12 cellular contexts compared by ENCODE assay signal in genomic region chr5:38466444-38467189, GRCh38.
DNase-seq lines count a peak whose midpoint lies in the region; ATAC-seq and TF ChIP-seq lines count a peak whose summit lies in the region.
"Had no signal": no experiment of that assay in that cellular context is flagged by ENCODE, and none has a peak within 500 bp of the region (broad histone marks: within the 10 kb centered on the region; RNA-seq: fewer than 3 reads in every experiment).

No MANE protein-coding gene starts in this region.

- H3K4me2 ChIP-seq in H9 (ENCODE audit: insufficient read depth, insufficient read length, low read length): no peak overlapping the region

- no peaks in the 10 kb centered on the region for H4K20me1 ChIP-seq in H9 (ENCODE audit: control insufficient read depth, insufficient read depth, insufficient read length)

- peaks cover 15 to 21% of the 10 kb centered on the region in 2 experiments for H3K4me1 Mint-ChIP-seq in H9

- no peak overlapping the region for H2BK15ac ChIP-seq in H9 (ENCODE audit: low read depth, low read length)

- WGBS in lung, 2 donors: 61 to 74% methylated on average over 23 of the region's 23 CpGs
- WGBS in H9 (ENCODE audit: extremely low coverage, insufficient read length, low lambda C conversion rate): no CpG with 5 or more reads among the region's 23 CpGs

- H3K18ac ChIP-seq in H9 (ENCODE audit: insufficient read length, low read depth, low read length): no peak overlapping the region

- no peaks in the 10 kb centered on the region for H3K79me1 ChIP-seq in H9 (ENCODE audit: insufficient read depth, low read depth, low read length, poor library complexity, severe bottlenecking)

- no peaks in the 10 kb centered on the region for H3K9me3 Mint-ChIP-seq in H9
- H3K9me3 Mint-ChIP-seq: stimulated activated naive CD8-positive, alpha-beta T cell treated with anti-CD3 and anti-CD28 coated beads, Interleukin-15, Interleukin-2, amounts not matched to agents 100 ng/mL and 50 ng/mL, for 24 hours had no signal

- H3K23ac ChIP-seq in H9 (ENCODE audit: insufficient read length, low read depth, low read length): no peak overlapping the region

- H3K9ac ChIP-seq in subcutaneous abdominal adipose tissue (ENCODE audit: low read length in 5 of 5): peak overlapping the region; percentile 56 to 83 (median 71)
- no peak overlapping the region for H3K9ac ChIP-seq in H9 (ENCODE audit: extremely low read depth, insufficient read length, low read length)

- no peak overlapping the region for H4K8ac ChIP-seq in H9 (replicated peaks; ENCODE audit: insufficient read length, low read depth, low read length)

- H3K27me3 ChIP-seq in MG63 (no peaks in the 10 kb centered on the region), dorsolateral prefrontal cortex (no peaks in the 10 kb centered on the region), lung (ENCODE audit: control insufficient read depth, insufficient read depth) (no peaks in the 10 kb centered on the region), subcutaneous abdominal adipose tissue (ENCODE audit: control insufficient read depth in 5 of 5, insufficient read depth in 4 of 5, low read length in 5 of 5) (peaks cover 0 to 4% (median 0%) of the 10 kb centered on the region in 5 donors), H9 (ENCODE audit: insufficient read depth, low read length) (no peaks in the 10 kb centered on the region)

- peak overlapping the region in 1 of 3 experiments; percentile 23; a peak in 2 of 7 replicates for H3K27ac Mint-ChIP-seq in H9
- H3K27ac Mint-ChIP-seq: stimulated activated naive CD8-positive, alpha-beta T cell treated with anti-CD3 and anti-CD28 coated beads, Interleukin-15, Interleukin-2, amounts not matched to agents 100 ng/mL and 50 ng/mL, for 24 hours had no signal

- DNase-seq in MG63 (peak; percentile 96), dorsolateral prefrontal cortex (peak in 8 of 10 donors; percentile 40 to 79 (median 57)), lung (ENCODE audit: low spot score) (peak; percentile 70), H9 (no peak), NCI-H2196 treated with DMSO at 0.1 percent for 48 hours (lab: John Stamatoyannopoulos, UW; ENCODE audit: unreplicated experiment) (no peak)
- DNase-seq: activated T-cell treated with anti-CD3 and anti-CD28 coated beads for 4 hours, foreskin melanocyte had no signal

- no peak overlapping the region for H3K14ac ChIP-seq in H9 (ENCODE audit: insufficient read depth, low read length)

- no peak overlapping the region for H3T11ph ChIP-seq in H9 (ENCODE audit: low read length)

- H3K27ac ChIP-seq in dorsolateral prefrontal cortex (peak overlapping the region in 45 of 59 donors; percentile 1 to 85 (median 62)), lung (ENCODE audit: low read depth in 1 of 2, low read length in 1 of 2) (peak overlapping the region; percentile 29 to 71), subcutaneous abdominal adipose tissue (ENCODE audit: low read depth, low read length) (peak overlapping the region; percentile 98), H9 (ENCODE audit: insufficient read length, low read depth, low read length) (no peak overlapping the region)
- H3K27ac ChIP-seq: SK-N-MC had no signal

- no peak overlapping the region for H3K4me3 ChIP-seq in MG63
- peak overlapping the region in 16 of 59 donors; percentile 2 to 36 (median 14) for H3K4me3 ChIP-seq in dorsolateral prefrontal cortex
- H3K4me3 ChIP-seq in lung: no peak overlapping the region
- H3K4me3 ChIP-seq in subcutaneous abdominal adipose tissue (ENCODE audit: low read depth in 1 of 5, low read length in 5 of 5): peak overlapping the region in 2 of 5 donors; percentile 19 to 51
- H3K4me3 ChIP-seq: SK-N-MC had no signal

- H3K4me1 ChIP-seq in lung (ENCODE audit: control insufficient read depth in 2 of 2, insufficient read depth in 2 of 2, low read length in 2 of 2) (peaks cover 24 to 27% of the 10 kb centered on the region in 2 donors), subcutaneous abdominal adipose tissue (ENCODE audit: control insufficient read depth in 5 of 5, insufficient read depth in 5 of 5, low read length in 5 of 5) (peaks cover 37 to 74% (median 71%) of the 10 kb centered on the region in 5 donors), H9 (ENCODE audit: insufficient read depth, low read length) (no peaks in the 10 kb centered on the region)

- H3K36me3 ChIP-seq in MG63 (no peaks in the 10 kb centered on the region), lung (ENCODE audit: control insufficient read depth in 2 of 2, insufficient read depth in 2 of 2, low read length in 2 of 2) (no peaks in the 10 kb centered on the region), subcutaneous abdominal adipose tissue (ENCODE audit: control insufficient read depth in 5 of 5, insufficient read depth in 5 of 5, low read length in 5 of 5) (no peaks in the 10 kb centered on the region)

- no peak for ATAC-seq in lung (ENCODE audit: insufficient read depth, low FRiP score)
- ATAC-seq in GM21717 (IDR thresholded peaks at IDR 0.05; ENCODE audit: unreplicated experiment): no peak
- no peak for ATAC-seq in GM18907 (IDR thresholded peaks at IDR 0.05; ENCODE audit: unreplicated experiment)

- no peak overlapping the region for H2BK12ac ChIP-seq in H9 (ENCODE audit: insufficient read length, low read depth, low read length)

- no peak for TF ChIP-seq CTCF in dorsolateral prefrontal cortex (IDR thresholded peaks at IDR 0.05 in 54 of 56, conservative IDR thresholded peaks at IDR 0.05 in 2 of 56; ENCODE audit: low read depth in 1 of 56, partially characterized antibody in 56 of 56)
- TF ChIP-seq CTCF in lung (IDR thresholded peaks at IDR 0.05; ENCODE audit: control extremely low read depth, extremely low read depth): no peak
- TF ChIP-seq CTCF in H9 (conservative IDR thresholded peaks at IDR 0.05): no peak

- no peak overlapping the region for H2AK5ac ChIP-seq in H9 (ENCODE audit: insufficient read length, low read length)

- no peaks in the 10 kb centered on the region for H3K23me2 ChIP-seq in H9 (ENCODE audit: insufficient read length, low read depth, low read length, poor library complexity, severe bottlenecking)

- no peaks in the 10 kb centered on the region for H3K79me2 ChIP-seq in H9 (ENCODE audit: insufficient read depth, low read length)

- H2BK20ac ChIP-seq in H9 (ENCODE audit: low read depth, low read length, poor library complexity, severe bottlenecking): no peak overlapping the region

- H3K4ac ChIP-seq in H9 (ENCODE audit: low read depth, low read length): no peak overlapping the region

- peaks cover 2% of the 10 kb centered on the region for H3K27me3 Mint-ChIP-seq in H9 (ENCODE audit: low read depth)

- no peaks in the 10 kb centered on the region; a peak in 1 of 7 replicates for H3K36me3 Mint-ChIP-seq in H9 (ENCODE audit: insufficient read depth in 1 of 3, low read depth in 3 of 3)

- H3K9me3 ChIP-seq in MG63: no peaks in the 10 kb centered on the region
- H3K9me3 ChIP-seq in lung (ENCODE audit: control insufficient read depth in 2 of 2, insufficient read depth in 1 of 2, low read length in 1 of 2): peaks cover 0 to 2% of the 10 kb centered on the region in 2 donors
- no peaks in the 10 kb centered on the region for H3K9me3 ChIP-seq in subcutaneous abdominal adipose tissue (ENCODE audit: control insufficient read depth in 5 of 5, low read length in 5 of 5)
- no peaks in the 10 kb centered on the region for H3K9me3 ChIP-seq in H9 (ENCODE audit: control insufficient read depth, low read depth, low read length)

- H2BK5ac ChIP-seq in H9 (ENCODE audit: insufficient read length, low read length): no peak overlapping the region

- H2AFZ ChIP-seq in H9 (ENCODE audit: low read length): no peak overlapping the region

- no peak overlapping the region for H3K4me3 Mint-ChIP-seq in H9
- H3K4me3 Mint-ChIP-seq: stimulated activated naive CD8-positive, alpha-beta T cell treated with anti-CD3 and anti-CD28 coated beads, Interleukin-15, Interleukin-2, amounts not matched to agents 100 ng/mL and 50 ng/mL, for 24 hours had no signal

- H3K56ac ChIP-seq in H9 (ENCODE audit: insufficient read length, low read depth, low read length): no peak overlapping the region

- H4K91ac ChIP-seq in H9 (ENCODE audit: insufficient read length, low read depth, low read length): no peak overlapping the region

- no peak overlapping the region for H4K5ac ChIP-seq in H9 (ENCODE audit: insufficient read length, low read depth, low read length)

- H2BK120ac ChIP-seq in H9 (ENCODE audit: low read depth, low read length, poor library complexity, severe bottlenecking): no peak overlapping the region

- intact Hi-C loops in dorsolateral prefrontal cortex (cut with DNase I): no loop called here

Comparison
In these comparisons a context has a peak if more than half of its experiments do, and no peak if none do; other contexts are left out.
1. DNase-seq: peak in MG63 (single experiment), dorsolateral prefrontal cortex (8 of 10) and lung (single experiment); none in H9 (single experiment) and NCI-H2196 treated with DMSO at 0.1 percent for 48 hours (single experiment).